Comparison of ENCODE assay signal across 8 cellular contexts in the genomic region with DNA sequence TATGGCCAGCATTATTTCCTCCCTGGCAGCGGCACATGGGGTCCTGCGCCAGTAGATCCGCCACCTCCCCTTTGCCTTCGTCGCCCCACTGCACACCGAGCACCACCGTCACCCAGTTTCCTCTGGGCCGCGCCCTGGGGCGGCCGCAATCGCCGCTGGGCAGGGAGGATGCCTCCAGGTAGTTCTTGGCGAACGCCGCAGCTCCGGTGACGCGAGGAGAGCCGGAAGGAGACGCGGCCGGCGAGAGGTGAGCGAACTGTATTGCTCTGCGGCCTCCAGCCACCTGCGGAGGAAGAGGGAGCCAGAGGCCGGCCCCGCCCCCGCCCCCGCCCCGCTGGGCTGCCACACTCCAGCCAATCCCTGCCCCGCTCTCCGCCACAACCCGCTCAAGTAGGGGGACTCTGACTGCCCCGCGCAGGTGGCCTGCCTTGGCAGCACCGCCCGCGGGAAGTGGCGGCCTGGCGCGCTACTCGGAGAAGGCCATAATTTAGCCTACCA. TPM values are rescaled to one million over a fixed set of nuclear protein-coding genes. Genes with fewer than 3 reads are reported as not detected.
A peak's percentile ranks its signal among the peaks of the same experiment; 100 is the strongest.
DNase-seq lines count a peak whose midpoint lies in the region; ATAC-seq, FAIRE-seq and TF ChIP-seq lines count a peak whose summit lies in the region.

No MANE protein-coding gene starts in this region.

- H3K27ac ChIP-seq in keratinocyte (ENCODE audit: control insufficient read depth, insufficient read depth, low read length) = no peak overlapping the region

- peak overlapping the region; percentile 61 for H3K4me2 ChIP-seq in keratinocyte (ENCODE audit: control insufficient read depth, extremely low read depth, insufficient read depth, low read depth, low read length)

- H3K36me3 ChIP-seq in NT2/D1 (ENCODE audit: insufficient read depth, insufficient read length, low read length) (no peaks in the 10 kb centered on the region), keratinocyte (ENCODE audit: control insufficient read depth in 2 of 2, extremely low read depth in 1 of 2, insufficient read depth in 2 of 2, low read length in 2 of 2) (no peaks in the 10 kb centered on the region)

- ATAC-seq in GM18907 (IDR thresholded peaks at IDR 0.05; ENCODE audit: unreplicated experiment) = peak; percentile 92
- ATAC-seq in HG02885 (IDR thresholded peaks at IDR 0.05; ENCODE audit: poor library complexity, unreplicated experiment) = peak; percentile 73
- ATAC-seq in HG02938 (IDR thresholded peaks at IDR 0.05; ENCODE audit: unreplicated experiment) = no peak

- no peak for TF ChIP-seq CTCF in keratinocyte (optimal IDR thresholded peaks at IDR 0.05 in 1 of 3, IDR thresholded peaks at IDR 0.05 in 1 of 3, conservative IDR thresholded peaks at IDR 0.05 in 1 of 3; ENCODE audit: extremely low read depth in 1 of 3, insufficient read depth in 2 of 3, low read length in 3 of 3)

- dilution Hi-C loops in keratinocyte (cut with MboI; ENCODE audit: extremely low pct_ligation_motif_present, low sequenced_read_pairs) = no loop called here

- no peaks in the 10 kb centered on the region for H3K9me1 ChIP-seq in keratinocyte (ENCODE audit: control insufficient read depth, extremely low read depth, insufficient read depth, low read length)

- H3K4me3 ChIP-seq in NT2/D1 (ENCODE audit: insufficient read length, low read depth) (peak overlapping the region; percentile 39), keratinocyte (ENCODE audit: control insufficient read depth in 2 of 3, extremely low read depth in 1 of 3, insufficient read depth in 2 of 3, low read depth in 1 of 3, low read length in 3 of 3) (peak overlapping the region; percentile 23 to 38 (median 37))

- no peaks in the 10 kb centered on the region for H3K9me3 ChIP-seq in NT2/D1 (ENCODE audit: insufficient read depth, low read length)
- H3K9me3 ChIP-seq in keratinocyte (ENCODE audit: control insufficient read depth, low read depth, low read length) = no peaks in the 10 kb centered on the region

- peak overlapping the region; percentile 8 for H2AFZ ChIP-seq in keratinocyte (ENCODE audit: control insufficient read depth, low read length)

- H3K79me2 ChIP-seq in keratinocyte (ENCODE audit: control insufficient read depth, insufficient read depth, low read length) = no peaks in the 10 kb centered on the region

- H3K9ac ChIP-seq in NT2/D1 (ENCODE audit: insufficient read length, low read depth) (peak overlapping the region; percentile 42), keratinocyte (ENCODE audit: control insufficient read depth, extremely low read depth, insufficient read depth, low read length) (no peak overlapping the region)

- DNase-seq in NT2/D1 (ENCODE audit: low read depth, low spot score) = no peak
- DNase-seq in activated naive CD4-positive, alpha-beta T cell treated with anti-CD3 and anti-CD28 coated beads, Interleukin-2, amount 50 U/mL, for 16 hours = peak; percentile 31
- no peak for DNase-seq in keratinocyte (ENCODE audit: low read depth, low spot score)
- peak; percentile 25 for DNase-seq in stimulated activated CD8-positive, alpha-beta memory T cell treated with anti-CD3 and anti-CD28 coated beads, Interleukin-12 subunit alpha, Interleukin-12 subunit beta, amount 100 ng/mL, for 1 hour (ENCODE audit: low read depth)
- DNase-seq in DMS153 treated with DMSO at 0.1 percent for 48 hours (lab: John Stamatoyannopoulos, UW; ENCODE audit: unreplicated experiment) = no peak

- H3K27me3 ChIP-seq in NT2/D1 (ENCODE audit: insufficient read depth, insufficient read length) (peaks cover 35% of the 10 kb centered on the region), keratinocyte (ENCODE audit: control insufficient read depth, extremely low read depth, insufficient read depth, low read length) (peaks cover 23% of the 10 kb centered on the region)

- FAIRE-seq in keratinocyte (lab: Jason Lieb, UNC) = no peak

- H3K4me1 ChIP-seq in NT2/D1 (ENCODE audit: insufficient read depth, insufficient read length) (no peaks in the 10 kb centered on the region), keratinocyte (ENCODE audit: control insufficient read depth, extremely low read depth, insufficient read depth, low read length) (no peaks in the 10 kb centered on the region)

- H4K20me1 ChIP-seq in keratinocyte (ENCODE audit: control insufficient read depth, extremely low read depth, insufficient read depth, low read length) = no peaks in the 10 kb centered on the region

RNA-seq across cellular contexts. Expression of a gene that starts 11.8 kb away (rescaled TPM):
- 0.73 to 1.4 TPM (median 1.0 TPM) in 3 replicates for polyA plus RNA-seq in keratinocyte
- polyA plus RNA-seq in keratinocyte (2011; ENCODE audit: low read depth) = not detected
- 0.14 and 0.41 TPM in 2 replicates for polyA plus RNA-seq in keratinocyte (2011; cell fraction: cytosol; rRNA removed)
- 1.1 and 1.3 TPM in 2 replicates for polyA plus RNA-seq in keratinocyte (2011; cell fraction: nucleus; rRNA removed)
- 0.03 and 0.89 TPM in 2 replicates for polyA plus RNA-seq in keratinocyte (2012; ENCODE audit: low replicate concordance)
- 0.40 to 1.7 TPM in 2 of 3 replicates, not detected in the other for polyA minus RNA-seq in keratinocyte
- 0.58 TPM for polyA minus RNA-seq in keratinocyte (2011; cell fraction: cytosol; rRNA and poly(A)+ RNA removed)
- 0.95 and 1.4 TPM in 2 replicates for polyA minus RNA-seq in keratinocyte (2011; cell fraction: nucleus; rRNA and poly(A)+ RNA removed)

RNA-seq across cellular contexts. Expression of a gene that starts 28.1 kb away (rescaled TPM):
- polyA plus RNA-seq in keratinocyte = 9.8 to 15.2 TPM (median 11.5 TPM) in 3 replicates
- 2.3 TPM for polyA plus RNA-seq in keratinocyte (2011; ENCODE audit: low read depth)
- polyA plus RNA-seq in keratinocyte (2011; cell fraction: cytosol; rRNA removed) = 3.7 and 9.1 TPM in 2 replicates
- 20.8 and 23.1 TPM in 2 replicates for polyA plus RNA-seq in keratinocyte (2011; cell fraction: nucleus; rRNA removed)
- 1.3 and 11.1 TPM in 2 replicates for polyA plus RNA-seq in keratinocyte (2012; ENCODE audit: low replicate concordance)
- 3.9 to 13.4 TPM (median 9.7 TPM) in 3 replicates for polyA minus RNA-seq in keratinocyte
- polyA minus RNA-seq in keratinocyte (2011; cell fraction: cytosol; rRNA and poly(A)+ RNA removed) = 4.6 TPM
- polyA minus RNA-seq in keratinocyte (2011; cell fraction: nucleus; rRNA and poly(A)+ RNA removed) = 10.3 and 14.8 TPM in 2 replicates

Comparison
In these comparisons a context has a peak if more than half of its experiments do, and no peak if none do; other contexts are left out.
1. DNase-seq: peak in activated naive CD4-positive, alpha-beta T cell treated with anti-CD3 and anti-CD28 coated beads, Interleukin-2, amount 50 U/mL, for 16 hours (single experiment) and stimulated activated CD8-positive, alpha-beta memory T cell treated with anti-CD3 and anti-CD28 coated beads, Interleukin-12 subunit alpha, Interleukin-12 subunit beta, amount 100 ng/mL, for 1 hour (single experiment); none in NT2/D1 (single experiment), keratinocyte (single experiment) and DMS153 treated with DMSO at 0.1 percent for 48 hours (single experiment).